8 cellular contexts compared by ENCODE assay signal in the genomic region with DNA sequence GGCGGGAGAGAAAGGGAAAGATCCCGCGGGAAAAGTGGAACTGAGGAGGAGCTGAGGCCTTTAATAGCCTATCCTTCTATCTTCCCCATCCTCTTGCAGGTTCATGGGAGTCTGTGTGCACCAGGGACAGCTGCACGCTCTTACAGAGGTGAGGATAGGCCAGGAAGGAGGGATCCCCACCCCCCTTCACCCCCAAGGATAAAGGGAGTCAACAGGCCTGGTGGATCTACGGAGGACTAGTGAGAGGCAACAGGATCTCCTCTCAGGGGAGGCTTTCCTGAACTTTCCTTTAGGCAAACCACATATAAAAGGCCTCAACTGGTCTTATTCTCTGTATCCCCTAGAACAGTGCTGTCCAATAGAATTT. TPM values are rescaled to one million over a fixed set of nuclear protein-coding genes. Genes with fewer than 3 reads are reported as not detected.
DNase-seq lines count a peak whose midpoint lies in the region; ATAC-seq and TF ChIP-seq lines count a peak whose summit lies in the region.

No MANE protein-coding gene starts in this region.

- 0% methylated on average over 3 of the region's 5 CpGs; no CpG with 5 or more reads in 1 of the 2 donors for WGBS in gastroesophageal sphincter (ENCODE audit: low coverage in 1 of 2), 2 donors

- H3K9me3 ChIP-seq in SJSA1 (replicated peaks): no peaks in the 10 kb centered on the region
- H3K9me3 ChIP-seq in gastroesophageal sphincter: no peaks in the 10 kb centered on the region
- H3K9me3 ChIP-seq in skeletal muscle satellite cell (replicated peaks; ENCODE audit: low read length): no peaks in the 10 kb centered on the region

- H3K36me3 ChIP-seq in SJSA1 (no peaks in the 10 kb centered on the region), gastroesophageal sphincter (peaks cover 0 to 35% of the 10 kb centered on the region in 2 donors), skeletal muscle satellite cell (ENCODE audit: insufficient read depth, low read length) (peaks cover 27% of the 10 kb centered on the region)

- ATAC-seq in gastroesophageal sphincter (no peak), HG03097 (IDR thresholded peaks at IDR 0.05; ENCODE audit: low FRiP score, unreplicated experiment) (no peak), GM19452 (IDR thresholded peaks at IDR 0.05; ENCODE audit: unreplicated experiment) (no peak)

- no peak for TF ChIP-seq EP300 in gastroesophageal sphincter (IDR thresholded peaks at IDR 0.05)

- H3K4me3 ChIP-seq in SJSA1: peak overlapping the region; percentile 63
- H3K4me3 ChIP-seq in gastroesophageal sphincter: peak overlapping the region; percentile 64 to 92
- H3K4me3 ChIP-seq in skeletal muscle satellite cell (ENCODE audit: low read length): peak overlapping the region; percentile 69

- no peaks in the 10 kb centered on the region for H3K27me3 ChIP-seq in SJSA1 (replicated peaks)
- no peaks in the 10 kb centered on the region for H3K27me3 ChIP-seq in gastroesophageal sphincter
- H3K27me3 ChIP-seq in skeletal muscle satellite cell (ENCODE audit: control insufficient read depth, insufficient read depth, low read length): no peaks in the 10 kb centered on the region

- H3K9ac ChIP-seq in skeletal muscle satellite cell (ENCODE audit: low read depth, low read length): peak overlapping the region; percentile 85

- DNase-seq in DMS53 (lab: John Stamatoyannopoulos, UW): peak; percentile 49
- DNase-seq in DMS53 treated with DMSO at 0.1 percent for 48 hours (lab: John Stamatoyannopoulos, UW; ENCODE audit: unreplicated experiment): no peak
- DNase-seq in SJSA1 (ENCODE audit: low read depth in 1 of 2, low spot score in 2 of 2): no peak
- DNase-seq in stimulated activated CD8-positive, alpha-beta memory T cell treated with anti-CD3 and anti-CD28 coated beads, Interleukin-4, amount 100 ng/mL, for 48 hours: no peak

- TF ChIP-seq CTCF in gastroesophageal sphincter (IDR thresholded peaks at IDR 0.05): no peak

- H3K4me1 ChIP-seq in SJSA1 (replicated peaks): peaks cover 11% of the 10 kb centered on the region
- peaks cover 0 to 46% (median 17%) of the 10 kb centered on the region in 3 donors for H3K4me1 ChIP-seq in gastroesophageal sphincter
- peaks cover 50% of the 10 kb centered on the region for H3K4me1 ChIP-seq in skeletal muscle satellite cell (ENCODE audit: control insufficient read depth, insufficient read depth, low read length)

- H3K27ac ChIP-seq in SJSA1: no peak overlapping the region
- H3K27ac ChIP-seq in gastroesophageal sphincter: peak overlapping the region in 3 of 4 donors; percentile 83 to 97 (median 96)

- no peak for TF ChIP-seq POLR2A in gastroesophageal sphincter (IDR thresholded peaks at IDR 0.05)

- H3K4me2 ChIP-seq in skeletal muscle satellite cell (ENCODE audit: low read length): peak overlapping the region; percentile 88

RNA-seq across cellular contexts. Expression of a gene that starts 1.1 kb away (rescaled TPM):
- total RNA-seq in SJSA1 (2014; rRNA removed; shearing (Covaris generic)): 1.2 and 5.2 TPM in 2 replicates
- 10 to 100 TPM; 38.2 to 77.1 (median 40.2) TPM for total RNA-seq in gastroesophageal sphincter
- total RNA-seq in skeletal muscle satellite cell (2012; rRNA removed): 6.1 and 10.9 TPM in 2 replicates

RNA-seq across cellular contexts. Expression of a gene that starts 12.1 kb away (rescaled TPM):
- not detected in 2 replicates for total RNA-seq in SJSA1 (2014; rRNA removed; shearing (Covaris generic))
- total RNA-seq in gastroesophageal sphincter: 1 to 10 TPM; 1.0 to 2.0 (median 1.5) TPM
- total RNA-seq in skeletal muscle satellite cell (2012; rRNA removed): 1.3 and 2.0 TPM in 2 replicates

RNA-seq across cellular contexts. Expression of a gene that starts 44.6 kb away (rescaled TPM):
- not detected in 2 replicates for total RNA-seq in SJSA1 (2014; rRNA removed; shearing (Covaris generic))
- total RNA-seq in gastroesophageal sphincter: 1 to 10 TPM in 3 of 4 donors, not detected in 1; 1.2 to 1.6 (median 1.6) TPM
- total RNA-seq in skeletal muscle satellite cell (2012; rRNA removed): 0.22 and 0.25 TPM in 2 replicates

RNA-seq across cellular contexts. Expression of a gene that starts 51.7 kb away (rescaled TPM):
- total RNA-seq in SJSA1 (2014; rRNA removed; shearing (Covaris generic)): 432 and 826 TPM in 2 replicates
- total RNA-seq in gastroesophageal sphincter: 1,000 to 10,000 TPM; 1,650 to 4,855 (median 3,807) TPM
- total RNA-seq in skeletal muscle satellite cell (2012; rRNA removed): 116,564 and 213,110 TPM in 2 replicates

RNA-seq across cellular contexts. Expression of a gene that starts 52.0 kb away (rescaled TPM):
- total RNA-seq in SJSA1 (2014; rRNA removed; shearing (Covaris generic)): 2.8 and 7.9 TPM in 2 replicates
- 10 to 100 TPM; 61.9 to 94.2 (median 87.0) TPM for total RNA-seq in gastroesophageal sphincter
- 10.9 and 16.6 TPM in 2 replicates for total RNA-seq in skeletal muscle satellite cell (2012; rRNA removed)
